In the genomic region with DNA sequence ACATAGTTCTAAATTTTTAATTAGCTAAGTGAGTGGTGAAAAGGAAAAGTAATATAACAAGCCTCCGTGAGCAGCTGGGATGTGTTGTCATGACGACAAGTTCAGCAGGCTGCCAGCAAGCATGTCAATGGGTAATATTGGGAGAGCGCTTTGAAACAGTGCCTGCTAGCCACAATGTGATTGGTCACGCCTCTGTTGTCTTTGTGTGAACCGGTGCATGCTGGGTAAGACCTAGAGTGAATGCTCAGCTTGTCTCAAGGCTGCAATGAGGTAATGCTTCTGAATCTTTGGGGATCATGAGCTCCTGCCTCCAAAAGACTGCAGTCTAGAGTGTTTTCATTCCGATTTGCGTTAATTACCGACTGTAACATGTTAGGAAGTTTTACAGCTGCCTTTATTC, we compare ENCODE assay signal across 8 cellular contexts. TPM values are rescaled to one million over a fixed set of nuclear protein-coding genes. Genes with fewer than 3 reads are reported as not detected.
DNase-seq lines count a peak whose midpoint lies in the region; ATAC-seq and TF ChIP-seq lines count a peak whose summit lies in the region.

No MANE protein-coding gene starts in this region.

- H3K27me3 ChIP-seq in lower lobe of right lung (ENCODE audit: low read depth) (no peaks in the 10 kb centered on the region), spleen (replicated peaks in 1 of 7) (no peaks in the 10 kb centered on the region)

- no peak overlapping the region for H3K27ac Mint-ChIP-seq in T-helper 2 cell treated with Interferon-gamma antibody and Interleukin-4, amounts not matched to agents 5 μg/mL and 100 μg/mL, for 36 hours

- no peaks in the 10 kb centered on the region for H3K36me3 ChIP-seq in lower lobe of right lung
- H3K36me3 ChIP-seq in spleen = no peaks in the 10 kb centered on the region

- no peak for TF ChIP-seq POLR2A in spleen (IDR thresholded peaks at IDR 0.05)

- WGBS in spleen, 5 donors = 61 to 73% (median 68%) methylated on average over 8 of the region's 8 CpGs

- no peaks in the 10 kb centered on the region for H3K27me3 Mint-ChIP-seq in T-helper 2 cell treated with Interferon-gamma antibody and Interleukin-4, amounts not matched to agents 5 μg/mL and 100 μg/mL, for 36 hours (ENCODE audit: low read depth)

- H3K4me1 ChIP-seq in lower lobe of right lung (peaks cover 5% of the 10 kb centered on the region), spleen (peaks cover 0 to 8% (median 2%) of the 10 kb centered on the region in 6 donors)

- TF ChIP-seq CTCF in choroid plexus epithelial cell (conservative IDR thresholded peaks at IDR 0.05; ENCODE audit: low read depth, low read length) (no peak), lower lobe of right lung (IDR thresholded peaks at IDR 0.05) (no peak), spleen (IDR thresholded peaks at IDR 0.05 in 8 of 11, conservative IDR thresholded peaks at IDR 0.05 in 3 of 11) (no peak)

- ATAC-seq in lower lobe of right lung = peak; percentile 41 to 60
- no peak for ATAC-seq in HG03108 (IDR thresholded peaks at IDR 0.05; ENCODE audit: unreplicated experiment)

- no peak overlapping the region for H3K4me3 Mint-ChIP-seq in T-helper 2 cell treated with Interferon-gamma antibody and Interleukin-4, amounts not matched to agents 5 μg/mL and 100 μg/mL, for 36 hours

- H3K4me3 ChIP-seq in choroid plexus epithelial cell (ENCODE audit: low read depth, low read length) = no peak overlapping the region
- H3K4me3 ChIP-seq in lower lobe of right lung = no peak overlapping the region
- peak overlapping the region in 1 of 8 donors; percentile 4 for H3K4me3 ChIP-seq in spleen

- in situ Hi-C loops in Caki2 (cut with HindIII; ENCODE audit: low pct_unique_long_range_greater_than_20kb, low sequenced_read_pairs) = no loop called here

- H3K27ac ChIP-seq in lower lobe of right lung (no peak overlapping the region), spleen (no peak overlapping the region)

- DNase-seq in Caki2 (ENCODE audit: low read depth) (peak; percentile 73), NCI-H2081 (lab: John Stamatoyannopoulos, UW) (peak; percentile 78 to 93), choroid plexus epithelial cell (ENCODE audit: low read depth) (peak; percentile 22), lower lobe of right lung (no peak), spleen (no peak), CD1c-positive myeloid dendritic cell (ENCODE audit: extremely low spot score) (no peak)
- no peak for DNase-seq in T-helper 2 cell treated with Interferon-gamma antibody and Interleukin-4, amounts not matched to agents 5 μg/mL and 100 μg/mL, for 36 hours (ENCODE audit: low spot score)

- H3K9me3 ChIP-seq in lower lobe of right lung (no peaks in the 10 kb centered on the region), spleen (no peaks in the 10 kb centered on the region)

- no peaks in the 10 kb centered on the region for H3K9me3 Mint-ChIP-seq in T-helper 2 cell treated with Interferon-gamma antibody and Interleukin-4, amounts not matched to agents 5 μg/mL and 100 μg/mL, for 36 hours

- intact Hi-C loops in lower lobe of right lung (cut with DNase I) (no loop called here), spleen (cut with DNase I; ENCODE audit: low total_unique reads) (no loop called here)

- no peaks in the 10 kb centered on the region for H3K36me3 Mint-ChIP-seq in T-helper 2 cell treated with Interferon-gamma antibody and Interleukin-4, amounts not matched to agents 5 μg/mL and 100 μg/mL, for 36 hours (ENCODE audit: low read depth)

- no peaks in the 10 kb centered on the region for H3K4me1 Mint-ChIP-seq in T-helper 2 cell treated with Interferon-gamma antibody and Interleukin-4, amounts not matched to agents 5 μg/mL and 100 μg/mL, for 36 hours (ENCODE audit: low read depth)

RNA-seq across cellular contexts. Expression of a gene that starts 54.9 kb away (rescaled TPM):
- 6.2 and 12.2 TPM in 2 replicates for total RNA-seq in Caki2 (2014; rRNA removed; shearing (Covaris generic); ENCODE audit: low replicate concordance)
- total RNA-seq in lower lobe of right lung (12.8 TPM), spleen (10 to 100 TPM; 10.2 to 42.8 (median 30.5) TPM)
- 1 to 10 TPM in 1 of 3 donors, under 1 TPM in 2; 0.53 to 2.0 (median 1.00) TPM for polyA plus RNA-seq in spleen

Comparison
In these comparisons a context has a peak if more than half of its experiments do, and no peak if none do; other contexts are left out.
1. DNase-seq: peak in Caki2 (single experiment), NCI-H2081 (2 of 2) and choroid plexus epithelial cell (single experiment); none in lower lobe of right lung (single experiment), T-helper 2 cell treated with Interferon-gamma antibody and Interleukin-4, amounts not matched to agents 5 μg/mL and 100 μg/mL, for 36 hours (single experiment), spleen (single experiment) and CD1c-positive myeloid dendritic cell (single experiment).